In genomic region chr6:150006961-150007464, GRCh38 we compare ENCODE assay signal across 9 cellular contexts. TPM values are rescaled to one million over a fixed set of nuclear protein-coding genes. Genes with fewer than 3 reads are reported as not detected.
DNase-seq lines count a peak whose midpoint lies in the region; ATAC-seq and TF ChIP-seq lines count a peak whose summit lies in the region.
"Had no signal": no experiment of that assay in that cellular context is flagged by ENCODE, and none has a peak within 500 bp of the region (broad histone marks: within the 10 kb centered on the region; RNA-seq: fewer than 3 reads in every experiment).

No MANE protein-coding gene starts in this region.

- ATAC-seq in activated naive CD8-positive, alpha-beta T cell treated with anti-CD3 and anti-CD28 coated beads, Interleukin-2, amount 50 U/mL, for 24 hours, result peak; percentile 69
- ATAC-seq in GM18519 (IDR thresholded peaks at IDR 0.05; ENCODE audit: low FRiP score, unreplicated experiment), result no peak

- no peaks in the 10 kb centered on the region for H3K36me3 ChIP-seq in effector memory CD4-positive, alpha-beta T cell (ENCODE audit: control insufficient read depth, insufficient read depth, low read length)

- H3K4me3 Mint-ChIP-seq in activated naive CD8-positive, alpha-beta T cell treated with anti-CD3 and anti-CD28 coated beads, Interleukin-2, amount 50 U/mL, for 24 hours, result no peak overlapping the region
- no peak overlapping the region for H3K4me3 Mint-ChIP-seq in mesothelial cell of epicardium

- peak; percentile 50 for TF ChIP-seq CTCF in mesothelial cell of epicardium (IDR thresholded peaks at IDR 0.05; ENCODE audit: unreplicated experiment)

- H3K9me3 ChIP-seq in effector memory CD4-positive, alpha-beta T cell (ENCODE audit: control insufficient read depth, low read length), result no peaks in the 10 kb centered on the region

- H3K36me3 Mint-ChIP-seq in activated naive CD8-positive, alpha-beta T cell treated with anti-CD3 and anti-CD28 coated beads, Interleukin-2, amount 50 U/mL, for 24 hours (ENCODE audit: low read depth), result no peaks in the 10 kb centered on the region
- no peaks in the 10 kb centered on the region for H3K36me3 Mint-ChIP-seq in mesothelial cell of epicardium

- peak; percentile 76 for DNase-seq in activated effector memory CD4-positive, alpha-beta T cell treated with anti-CD3 and anti-CD28 coated beads, Interleukin-2, amount 50 U/mL, for 16 hours
- no peak for DNase-seq in activated effector memory CD4-positive, alpha-beta T cell treated with Interleukin-2 at 50 U/mL for 16 hours
- DNase-seq in NCI-H1105 (lab: John Stamatoyannopoulos, UW) (peak; percentile 13), mesothelial cell of epicardium (ENCODE audit: low spot score in 2 of 2, unreplicated experiment in 2 of 2) (peak in 1 of 2 experiments; percentile 58), middle frontal gyrus (ENCODE audit: extremely low spot score, low spot score) (no peak)
- DNase-seq in activated naive CD8-positive, alpha-beta T cell treated with anti-CD3 and anti-CD28 coated beads, Interleukin-2, amount 50 U/mL, for 24 hours, result peak; percentile 50
- DNase-seq in effector memory CD4-positive, alpha-beta T cell, result no peak

- peaks cover 20% of the 10 kb centered on the region for H3K4me1 ChIP-seq in effector memory CD4-positive, alpha-beta T cell (ENCODE audit: control insufficient read depth, insufficient read depth, low read length, poor library complexity, severe bottlenecking)

- no peak overlapping the region for H3K27ac Mint-ChIP-seq in activated naive CD8-positive, alpha-beta T cell treated with anti-CD3 and anti-CD28 coated beads, Interleukin-2, amount 50 U/mL, for 24 hours
- no peak overlapping the region for H3K27ac Mint-ChIP-seq in mesothelial cell of epicardium

- no peak overlapping the region for H3K4me3 ChIP-seq in effector memory CD4-positive, alpha-beta T cell (ENCODE audit: insufficient read depth, low read depth, low read length, poor library complexity, severe bottlenecking)
- H3K4me3 ChIP-seq: skin epidermis had no signal

- H3K4me1 Mint-ChIP-seq in activated naive CD8-positive, alpha-beta T cell treated with anti-CD3 and anti-CD28 coated beads, Interleukin-2, amount 50 U/mL, for 24 hours, result peaks cover 43% of the 10 kb centered on the region
- peaks cover 3% of the 10 kb centered on the region for H3K4me1 Mint-ChIP-seq in mesothelial cell of epicardium

- peaks cover 54% of the 10 kb centered on the region for H3K27me3 Mint-ChIP-seq in activated naive CD8-positive, alpha-beta T cell treated with anti-CD3 and anti-CD28 coated beads, Interleukin-2, amount 50 U/mL, for 24 hours
- peaks cover 85% of the 10 kb centered on the region for H3K27me3 Mint-ChIP-seq in mesothelial cell of epicardium (ENCODE audit: low read depth)

- H3K27me3 ChIP-seq in effector memory CD4-positive, alpha-beta T cell (replicated peaks; ENCODE audit: control insufficient read depth, insufficient read depth, low read length, poor library complexity, severe bottlenecking), result no peaks in the 10 kb centered on the region

- H3K9me3 Mint-ChIP-seq in activated naive CD8-positive, alpha-beta T cell treated with anti-CD3 and anti-CD28 coated beads, Interleukin-2, amount 50 U/mL, for 24 hours, result no peaks in the 10 kb centered on the region
- H3K9me3 Mint-ChIP-seq in mesothelial cell of epicardium, result no peaks in the 10 kb centered on the region

- no peak overlapping the region for H3K27ac ChIP-seq in effector memory CD4-positive, alpha-beta T cell (ENCODE audit: insufficient read depth, low read length, poor library complexity, severe bottlenecking)
- H3K27ac ChIP-seq: skin epidermis had no signal

RNA-seq across cellular contexts. Expression of gene RAET1L, which starts 18.3 kb away (rescaled TPM):
- total RNA-seq in mesothelial cell of epicardium, result not detected in 3 replicates

RNA-seq across cellular contexts. Expression of gene ULBP1, which starts 43.3 kb away (rescaled TPM):
- 0.07 to 0.11 TPM (median 0.11 TPM) in 3 replicates for total RNA-seq in mesothelial cell of epicardium

Comparison
In these comparisons a context has a peak if more than half of its experiments do, and no peak if none do; other contexts are left out.
1. DNase-seq: peak in activated effector memory CD4-positive, alpha-beta T cell treated with anti-CD3 and anti-CD28 coated beads, Interleukin-2, amount 50 U/mL, for 16 hours (single experiment), NCI-H1105 (single experiment) and activated naive CD8-positive, alpha-beta T cell treated with anti-CD3 and anti-CD28 coated beads, Interleukin-2, amount 50 U/mL, for 24 hours (single experiment); none in activated effector memory CD4-positive, alpha-beta T cell treated with Interleukin-2 at 50 U/mL for 16 hours (single experiment), effector memory CD4-positive, alpha-beta T cell (0 of 3) and middle frontal gyrus (single experiment).